ENCODE assay signal across 12 cellular contexts in genomic region chr1:156667968-156668709, GRCh38. TPM values are rescaled to one million over a fixed set of nuclear protein-coding genes. Genes with fewer than 3 reads are reported as not detected.
DNase-seq lines count a peak whose midpoint lies in the region; ATAC-seq and TF ChIP-seq lines count a peak whose summit lies in the region.
"Had no signal": no experiment of that assay in that cellular context is flagged by ENCODE, and none has a peak within 500 bp of the region (broad histone marks: within the 10 kb centered on the region; RNA-seq: fewer than 3 reads in every experiment).

No MANE protein-coding gene starts in this region.

- TF ChIP-seq CTCF in GM23338 (conservative IDR thresholded peaks at IDR 0.05; ENCODE audit: low read depth in 2 of 2) (no peak), left lung (IDR thresholded peaks at IDR 0.05) (no peak)

- H4K20me1 ChIP-seq in GM23338 (replicated peaks; ENCODE audit: insufficient read depth) = no peaks in the 10 kb centered on the region; the same call in 1 of the 2 replicates

- no peaks in the 10 kb centered on the region for H3K9me3 ChIP-seq in left lung
- no peaks in the 10 kb centered on the region for H3K9me3 ChIP-seq in skeletal muscle tissue (ENCODE audit: control insufficient read depth in 3 of 3, low read length in 3 of 3)
- no peaks in the 10 kb centered on the region for H3K9me3 ChIP-seq in MG63

- peak overlapping the region; percentile 48; the same call in 1 of the 2 replicates for H3K4me2 ChIP-seq in GM23338

- H3K4me1 ChIP-seq in GM23338 (ENCODE audit: insufficient read depth) (peaks cover 75% of the 10 kb centered on the region), left lung (peaks cover 25 to 62% of the 10 kb centered on the region in 2 donors), skeletal muscle tissue (ENCODE audit: control insufficient read depth in 3 of 3, insufficient read depth in 3 of 3, low read length in 3 of 3) (peaks cover 77 to 87% (median 82%) of the 10 kb centered on the region in 3 donors)

- no peak overlapping the region for H2AFZ ChIP-seq in GM23338

- peaks cover 17% of the 10 kb centered on the region for H3K27me3 Mint-ChIP-seq in GM23338 (ENCODE audit: insufficient read depth, low read depth, poor library complexity)

- peaks cover 20% of the 10 kb centered on the region; the same call in 1 of the 2 replicates for H3K79me2 ChIP-seq in GM23338 (replicated peaks; ENCODE audit: insufficient read depth)

- peak overlapping the region; percentile 63 for H3K27ac ChIP-seq in GM23338 (ENCODE audit: low read depth)
- peak overlapping the region; percentile 65 to 73 for H3K27ac ChIP-seq in left lung
- H3K27ac ChIP-seq in skeletal muscle tissue (ENCODE audit: low read depth, low read length) = peak overlapping the region; percentile 99

- peaks cover 12% of the 10 kb centered on the region for H3K9me2 ChIP-seq in GM23338 (ENCODE audit: insufficient read depth)

- peak overlapping the region; percentile 17; the same call in 1 of the 2 replicates for H3K4me3 ChIP-seq in GM23338
- no peak overlapping the region for H3K4me3 ChIP-seq in left lung
- H3K4me3 ChIP-seq in skeletal muscle tissue (ENCODE audit: low read length in 3 of 3) = peak overlapping the region; percentile 23 to 63 (median 34)
- no peak overlapping the region for H3K4me3 ChIP-seq in MG63

- peak overlapping the region; percentile 58; the same call in 1 of the 2 replicates for H3K27ac Mint-ChIP-seq in GM23338
- H3K27ac Mint-ChIP-seq: activated T-helper 1 cell treated with anti-CD3 and anti-CD28 coated beads, Interleukin-12 subunit alpha, Interleukin-12 subunit beta, Interleukin-2, Interleukin-4 antibody, amounts not matched to agents 30 ng/mL and 10 ng/mL and 1 ng/mL, durations not matched to agents 14 hours and 24 hours and 36 hours had no signal

- peaks cover 23% of the 10 kb centered on the region for H3K36me3 Mint-ChIP-seq in GM23338 (ENCODE audit: low read depth)

- H3K4me3 Mint-ChIP-seq in GM23338 = no peak overlapping the region
- H3K4me3 Mint-ChIP-seq: activated T-helper 1 cell treated with anti-CD3 and anti-CD28 coated beads, Interleukin-12 subunit alpha, Interleukin-12 subunit beta, Interleukin-2, Interleukin-4 antibody, amounts not matched to agents 30 ng/mL and 10 ng/mL and 1 ng/mL, durations not matched to agents 14 hours and 24 hours and 36 hours had no signal

- no peak for DNase-seq in GM23338 (ENCODE audit: low spot score)
- peak; percentile 16 for DNase-seq in astrocyte of the hippocampus (ENCODE audit: low read depth, low spot score)
- peak in 1 of 2 donors; percentile 27 for DNase-seq in left lung
- no peak for DNase-seq in MG63
- no peak for DNase-seq in HuH-7.5 (ENCODE audit: low spot score)
- DNase-seq in SHP77 treated with DMSO at 0.1 percent for 48 hours (lab: John Stamatoyannopoulos, UW) = no peak
- DNase-seq: MV-4-11 had no signal

- peaks cover 33% of the 10 kb centered on the region; the same call in 1 of the 2 replicates for H3F3A ChIP-seq in GM23338 (replicated peaks; ENCODE audit: low read depth)

- peak overlapping the region; percentile 83 to 85 (median 85) for H3K9ac ChIP-seq in skeletal muscle tissue (ENCODE audit: low read depth in 1 of 3, low read length in 3 of 3)

- ATAC-seq in GM23338 = peak; percentile 11
- ATAC-seq in left lung = no peak
- no peak for ATAC-seq in GM21390 (IDR thresholded peaks at IDR 0.05; ENCODE audit: unreplicated experiment)

- peaks cover 9% of the 10 kb centered on the region for H3K9me3 Mint-ChIP-seq in GM23338
- H3K9me3 Mint-ChIP-seq: activated T-helper 1 cell treated with anti-CD3 and anti-CD28 coated beads, Interleukin-12 subunit alpha, Interleukin-12 subunit beta, Interleukin-2, Interleukin-4 antibody, amounts not matched to agents 30 ng/mL and 10 ng/mL and 1 ng/mL, durations not matched to agents 14 hours and 24 hours and 36 hours had no signal

- peaks cover 86% of the 10 kb centered on the region for H3K4me1 Mint-ChIP-seq in GM23338

- H3K27me3 ChIP-seq in GM23338 (ENCODE audit: insufficient read depth) (no peaks in the 10 kb centered on the region), left lung (peaks cover 0 to 17% of the 10 kb centered on the region in 2 donors), skeletal muscle tissue (ENCODE audit: control insufficient read depth in 3 of 3, insufficient read depth in 3 of 3, low read length in 3 of 3) (no peaks in the 10 kb centered on the region), MG63 (no peaks in the 10 kb centered on the region)

- intact Hi-C loops in left lung (cut with DNase I) = no loop called here

- H3K36me3 ChIP-seq in GM23338 (ENCODE audit: insufficient read depth) (peaks cover 19% of the 10 kb centered on the region), left lung (no peaks in the 10 kb centered on the region), skeletal muscle tissue (ENCODE audit: control insufficient read depth in 3 of 3, insufficient read depth in 3 of 3, low read length in 3 of 3) (peaks cover 3 to 8% (median 4%) of the 10 kb centered on the region in 3 donors), MG63 (no peaks in the 10 kb centered on the region)

TF ChIP-seq in GM23338, 12 proteins besides CTCF, POLR2A, EP300 and RAD21:
- TF ChIP-seq POLR2AphosphoS5 (IDR thresholded peaks at IDR 0.05; ENCODE audit: low read depth) = peak; percentile 42; the same call in 1 of the 2 replicates
- no peak for TF ChIP-seq NANOG (IDR thresholded peaks at IDR 0.05; ENCODE audit: borderline replicate concordance)
- TF ChIP-seq, protein P1, sequence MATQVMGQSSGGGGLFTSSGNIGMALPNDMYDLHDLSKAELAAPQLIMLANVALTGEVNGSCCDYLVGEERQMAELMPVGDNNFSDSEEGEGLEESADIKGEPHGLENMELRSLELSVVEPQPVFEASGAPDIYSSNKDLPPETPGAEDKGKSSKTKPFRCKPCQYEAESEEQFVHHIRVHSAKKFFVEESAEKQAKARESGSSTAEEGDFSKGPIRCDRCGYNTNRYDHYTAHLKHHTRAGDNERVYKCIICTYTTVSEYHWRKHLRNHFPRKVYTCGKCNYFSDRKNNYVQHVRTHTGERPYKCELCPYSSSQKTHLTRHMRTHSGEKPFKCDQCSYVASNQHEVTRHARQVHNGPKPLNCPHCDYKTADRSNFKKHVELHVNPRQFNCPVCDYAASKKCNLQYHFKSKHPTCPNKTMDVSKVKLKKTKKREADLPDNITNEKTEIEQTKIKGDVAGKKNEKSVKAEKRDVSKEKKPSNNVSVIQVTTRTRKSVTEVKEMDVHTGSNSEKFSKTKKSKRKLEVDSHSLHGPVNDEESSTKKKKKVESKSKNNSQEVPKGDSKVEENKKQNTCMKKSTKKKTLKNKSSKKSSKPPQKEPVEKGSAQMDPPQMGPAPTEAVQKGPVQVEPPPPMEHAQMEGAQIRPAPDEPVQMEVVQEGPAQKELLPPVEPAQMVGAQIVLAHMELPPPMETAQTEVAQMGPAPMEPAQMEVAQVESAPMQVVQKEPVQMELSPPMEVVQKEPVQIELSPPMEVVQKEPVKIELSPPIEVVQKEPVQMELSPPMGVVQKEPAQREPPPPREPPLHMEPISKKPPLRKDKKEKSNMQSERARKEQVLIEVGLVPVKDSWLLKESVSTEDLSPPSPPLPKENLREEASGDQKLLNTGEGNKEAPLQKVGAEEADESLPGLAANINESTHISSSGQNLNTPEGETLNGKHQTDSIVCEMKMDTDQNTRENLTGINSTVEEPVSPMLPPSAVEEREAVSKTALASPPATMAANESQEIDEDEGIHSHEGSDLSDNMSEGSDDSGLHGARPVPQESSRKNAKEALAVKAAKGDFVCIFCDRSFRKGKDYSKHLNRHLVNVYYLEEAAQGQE (IDR thresholded peaks at IDR 0.05; ENCODE audit: unreplicated experiment) = no peak

RNA-seq across cellular contexts. Expression of gene NES, which starts 9.1 kb away (rescaled TPM):
- 85.3 and 95.9 TPM in 2 replicates for total RNA-seq in GM23338 (2014; rRNA removed; shearing (Covaris generic))
- polyA plus RNA-seq in GM23338 (2016; fragmentation: Nextera tagmentation; extraction: Ambion mirVana) = 25.0 and 27.5 TPM in 2 replicates
- 10 to 100 TPM; 56.9 to 58.5 TPM for total RNA-seq in left lung
- 494 TPM for total RNA-seq in skeletal muscle tissue
- total RNA-seq in MG63 (2014; rRNA removed; shearing (Covaris generic); ENCODE audit: low replicate concordance) = 0.03 TPM in 1 of 2 replicates, not detected in the other
- total RNA-seq: activated T-helper 1 cell treated with anti-CD3 and anti-CD28 coated beads, Interleukin-12 subunit alpha, Interleukin-12 subunit beta, Interleukin-2, Interleukin-4 antibody, amounts not matched to agents 30 ng/mL and 10 ng/mL and 1 ng/mL, durations not matched to agents 14 hours and 24 hours and 36 hours had no signal

RNA-seq across cellular contexts. Expression of gene BCAN, which starts 26.2 kb away (rescaled TPM):
- 5.5 and 8.0 TPM in 2 replicates for total RNA-seq in GM23338 (2014; rRNA removed; shearing (Covaris generic))
- 2.3 and 3.6 TPM in 2 replicates for polyA plus RNA-seq in GM23338 (2016; fragmentation: Nextera tagmentation; extraction: Ambion mirVana)
- total RNA-seq in left lung = under 1 TPM; 0.34 to 0.35 TPM
- under 0.01 TPM for total RNA-seq in skeletal muscle tissue
- not detected in 2 replicates for total RNA-seq in MG63 (2014; rRNA removed; shearing (Covaris generic); ENCODE audit: low replicate concordance)
- total RNA-seq: activated T-helper 1 cell treated with anti-CD3 and anti-CD28 coated beads, Interleukin-12 subunit alpha, Interleukin-12 subunit beta, Interleukin-2, Interleukin-4 antibody, amounts not matched to agents 30 ng/mL and 10 ng/mL and 1 ng/mL, durations not matched to agents 14 hours and 24 hours and 36 hours; chondrocyte had no signal

RNA-seq across cellular contexts. Expression of gene CRABP2, which starts 37.2 kb away (rescaled TPM):
- total RNA-seq in GM23338 (2014; rRNA removed; shearing (Covaris generic)) = 35.1 and 45.9 TPM in 2 replicates
- 137 and 138 TPM in 2 replicates for polyA plus RNA-seq in GM23338 (2016; fragmentation: Nextera tagmentation; extraction: Ambion mirVana)
- 10 to 100 TPM in 1 of 2 donors, 1 to 10 TPM in 1; 2.7 to 23.3 TPM for total RNA-seq in left lung
- 57.4 TPM for total RNA-seq in skeletal muscle tissue
- 57.8 and 62.8 TPM in 2 replicates for total RNA-seq in MG63 (2014; rRNA removed; shearing (Covaris generic); ENCODE audit: low replicate concordance)

RNA-seq across cellular contexts. Expression of gene HAPLN2, which starts 48.9 kb away (rescaled TPM):
- not detected in 2 replicates for total RNA-seq in GM23338 (2014; rRNA removed; shearing (Covaris generic))
- polyA plus RNA-seq in GM23338 (2016; fragmentation: Nextera tagmentation; extraction: Ambion mirVana) = 0.53 TPM in 1 of 2 replicates, not detected in the other
- total RNA-seq in left lung = under 1 TPM in 1 of 2 donors, not detected in 1; 0.18 TPM
- total RNA-seq in skeletal muscle tissue = 0.52 TPM
- not detected in 2 replicates for total RNA-seq in MG63 (2014; rRNA removed; shearing (Covaris generic); ENCODE audit: low replicate concordance)
- total RNA-seq: activated T-helper 1 cell treated with anti-CD3 and anti-CD28 coated beads, Interleukin-12 subunit alpha, Interleukin-12 subunit beta, Interleukin-2, Interleukin-4 antibody, amounts not matched to agents 30 ng/mL and 10 ng/mL and 1 ng/mL, durations not matched to agents 14 hours and 24 hours and 36 hours; chondrocyte had no signal
- polyA plus RNA-seq: BJ had no signal

Comparison
In these comparisons a context has a peak if more than half of its experiments do, and no peak if none do; other contexts are left out.
1. H3K4me3 ChIP-seq: peak in GM23338 (single experiment) and skeletal muscle tissue (3 of 3); none in left lung (0 of 2) and MG63 (single experiment).
2. RNA of gene NES, which starts 9.1 kb away (total RNA-seq): 494 TPM in skeletal muscle tissue (single experiment), 85.3 to 95.9 TPM in GM23338 and 56.9 to 58.5 TPM in left lung; 0.03 TPM in MG63; every median in the first group is over 10 times any median in the second.
3. Peak in every context shown above with its lines, with median percentiles within 50 percentile points of each other: H3K27ac ChIP-seq.